Comparison of ENCODE assay signal across 8 cellular contexts in the genomic region with DNA sequence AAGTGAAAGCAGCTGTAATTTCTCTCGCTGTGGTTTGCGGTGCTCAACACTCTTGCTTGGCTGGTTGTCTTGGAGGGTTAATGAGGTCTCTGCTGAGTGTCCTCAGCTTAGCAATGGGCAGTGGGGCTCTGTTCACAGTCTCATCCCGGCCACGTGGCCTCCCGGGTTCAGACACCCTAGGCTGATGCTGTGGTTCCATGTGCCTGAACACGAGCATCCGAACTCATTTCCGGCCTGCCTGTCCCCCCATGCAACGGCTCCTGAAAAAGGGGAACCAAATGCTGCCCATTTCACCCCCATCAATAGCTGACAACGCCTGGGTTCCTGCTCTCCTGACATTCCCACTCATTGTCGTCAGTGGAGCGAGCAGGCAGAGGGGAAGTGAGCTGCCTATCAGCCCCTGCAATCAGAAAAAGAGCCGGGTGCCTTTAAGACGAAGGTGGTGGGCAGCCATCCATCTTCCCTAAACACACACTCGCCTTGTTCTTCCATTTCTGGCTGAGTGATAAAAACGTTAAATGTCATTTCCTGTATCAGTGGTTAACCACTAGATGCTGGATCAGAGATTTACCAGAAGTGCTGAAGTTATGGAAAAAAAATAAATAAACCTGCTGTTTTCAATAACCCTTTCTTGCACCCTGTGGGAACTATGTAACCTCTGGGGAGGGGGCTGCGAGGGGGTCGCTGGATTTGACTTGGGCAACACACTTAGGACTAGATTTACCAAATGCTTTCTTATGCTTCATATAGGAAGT.
DNase-seq lines count a peak whose midpoint lies in the region; ATAC-seq and TF ChIP-seq lines count a peak whose summit lies in the region.

No MANE protein-coding gene starts in this region.

- peak overlapping the region; percentile 14; the same call in 1 of the 2 replicates for H3K4me3 Mint-ChIP-seq in HFFc6
- peak overlapping the region; percentile 66 for H3K4me3 Mint-ChIP-seq in activated T-helper 2 cell treated with anti-CD3 and anti-CD28 coated beads, Interferon-gamma antibody, Interleukin-2, Interleukin-4, amounts not matched to agents 10 μg/mL and 5 μg/mL and 100 μg/mL, durations not matched to agents 14 hours and 24 hours and 36 hours (ENCODE audit: low read depth)
- no peak overlapping the region for H3K4me3 Mint-ChIP-seq in WTC11

- ATAC-seq in left cardiac atrium (peak; percentile 74 to 80), sciatic nerve (peak; percentile 88), WTC11 (no peak)

- peak; percentile 56 for DNase-seq in GM10266 (ENCODE audit: extremely low spot score)
- peak; percentile 22 for DNase-seq in HFFc6
- DNase-seq in NOMO-1 treated with DMSO at 0.1 percent for 48 hours (lab: John Stamatoyannopoulos, UW; ENCODE audit: unreplicated experiment), result peak; percentile 99
- peak; percentile 67 for DNase-seq in activated T-helper 2 cell treated with anti-CD3 and anti-CD28 coated beads, Interferon-gamma antibody, Interleukin-2, Interleukin-4, amounts not matched to agents 10 μg/mL and 5 μg/mL and 100 μg/mL, durations not matched to agents 14 hours and 24 hours and 36 hours (ENCODE audit: low spot score)
- DNase-seq in left cardiac atrium, result peak; percentile 68
- DNase-seq in sciatic nerve (ENCODE audit: low spot score), result peak; percentile 79
- DNase-seq in WTC11 (ENCODE audit: low spot score), result no peak
- DNase-seq in NCI-H2081 (lab: John Stamatoyannopoulos, UW), result no peak

- TF ChIP-seq CTCF in GM10266 (IDR thresholded peaks at IDR 0.05; ENCODE audit: control insufficient read depth, insufficient read depth, low read depth, missing control alignments) (no peak), HFFc6 (IDR thresholded peaks at IDR 0.05) (no peak), WTC11 (IDR thresholded peaks at IDR 0.05) (no peak)

- CTCF ChIA-PET in WTC11 (lab: Charles Lee), result interaction anchor here (0.5 to 3.0 kb wide), 11 partner anchors 7 to 465 kb away, joined by 3 to 40 read pairs (median 4); no protein-coding TSS in a partner anchor

- H3K9me3 Mint-ChIP-seq in HFFc6 (no peaks in the 10 kb centered on the region), WTC11 (peaks cover 5% of the 10 kb centered on the region)
- peaks cover 4% of the 10 kb centered on the region for H3K9me3 Mint-ChIP-seq in activated T-helper 2 cell treated with anti-CD3 and anti-CD28 coated beads, Interferon-gamma antibody, Interleukin-2, Interleukin-4, amounts not matched to agents 10 μg/mL and 5 μg/mL and 100 μg/mL, durations not matched to agents 14 hours and 24 hours and 36 hours

- intact Hi-C loops in activated T-helper 2 cell treated with anti-CD3 and anti-CD28 coated beads, Interferon-gamma antibody, Interleukin-2, Interleukin-4, amounts not matched to agents 10 μg/mL and 5 μg/mL and 100 μg/mL, durations not matched to agents 14 hours and 24 hours and 36 hours (cut with micrococcal nuclease), result loop anchor here (1.0 to 10.0 kb wide), 7 partner anchors 14 to 684 kb away; a partner anchor contains a TSS
- intact Hi-C loops in left cardiac atrium (cut with DNase I), result loop anchor here in 1 of 2 donors (10.0 kb wide), 1 partner anchor 296 kb away; no protein-coding TSS in a partner anchor
- intact Hi-C loops in sciatic nerve (cut with DNase I), result no loop called here

- H3K4me1 Mint-ChIP-seq in HFFc6 (ENCODE audit: low read depth) (peaks cover 48% of the 10 kb centered on the region), WTC11 (peaks cover 49% of the 10 kb centered on the region)
- peaks cover 78% of the 10 kb centered on the region for H3K4me1 Mint-ChIP-seq in activated T-helper 2 cell treated with anti-CD3 and anti-CD28 coated beads, Interferon-gamma antibody, Interleukin-2, Interleukin-4, amounts not matched to agents 10 μg/mL and 5 μg/mL and 100 μg/mL, durations not matched to agents 14 hours and 24 hours and 36 hours (ENCODE audit: low read depth)

- H3K27me3 Mint-ChIP-seq in HFFc6 (ENCODE audit: insufficient read depth) (peaks cover 17% of the 10 kb centered on the region), WTC11 (ENCODE audit: low read depth) (no peaks in the 10 kb centered on the region)
- H3K27me3 Mint-ChIP-seq in activated T-helper 2 cell treated with anti-CD3 and anti-CD28 coated beads, Interferon-gamma antibody, Interleukin-2, Interleukin-4, amounts not matched to agents 10 μg/mL and 5 μg/mL and 100 μg/mL, durations not matched to agents 14 hours and 24 hours and 36 hours (ENCODE audit: low read depth), result no peaks in the 10 kb centered on the region

- H3K36me3 Mint-ChIP-seq in HFFc6 (ENCODE audit: low read depth), result no peaks in the 10 kb centered on the region
- H3K36me3 Mint-ChIP-seq in activated T-helper 2 cell treated with anti-CD3 and anti-CD28 coated beads, Interferon-gamma antibody, Interleukin-2, Interleukin-4, amounts not matched to agents 10 μg/mL and 5 μg/mL and 100 μg/mL, durations not matched to agents 14 hours and 24 hours and 36 hours (ENCODE audit: low read depth), result peaks cover 9% of the 10 kb centered on the region
- H3K36me3 Mint-ChIP-seq in WTC11, result no peaks in the 10 kb centered on the region; the same call in 1 of the 2 replicates

- H3K27ac Mint-ChIP-seq in HFFc6, result no peak overlapping the region
- peak overlapping the region; percentile 96 for H3K27ac Mint-ChIP-seq in activated T-helper 2 cell treated with anti-CD3 and anti-CD28 coated beads, Interferon-gamma antibody, Interleukin-2, Interleukin-4, amounts not matched to agents 10 μg/mL and 5 μg/mL and 100 μg/mL, durations not matched to agents 14 hours and 24 hours and 36 hours
- H3K27ac Mint-ChIP-seq in WTC11, result no peak overlapping the region; the same call in 1 of the 2 replicates

- POLR2A ChIA-PET in WTC11 (lab: Charles Lee), result no interaction called here

TF ChIP-seq in WTC11, 78 proteins besides CTCF, POLR2A, EP300 and RAD21:
- TF ChIP-seq ZNF219 (CRISPR knock-in tag; IDR thresholded peaks at IDR 0.05; ENCODE audit: borderline replicate concordance) (no peak), CREB1 (CRISPR knock-in tag; IDR thresholded peaks at IDR 0.05) (no peak), GABPB1 (CRISPR knock-in tag; IDR thresholded peaks at IDR 0.05) (no peak), GTF2I (CRISPR knock-in tag; conservative IDR thresholded peaks at IDR 0.05) (no peak), NFATC4 (CRISPR knock-in tag; IDR thresholded peaks at IDR 0.05) (no peak), MYBL2 (CRISPR knock-in tag; IDR thresholded peaks at IDR 0.05) (no peak), NR1H2 (CRISPR knock-in tag; IDR thresholded peaks at IDR 0.05) (no peak), EMX1 (CRISPR knock-in tag; IDR thresholded peaks at IDR 0.05) (no peak), ZNF138 (CRISPR knock-in tag; conservative IDR thresholded peaks at IDR 0.05) (no peak)
- TF ChIP-seq, protein P1, sequence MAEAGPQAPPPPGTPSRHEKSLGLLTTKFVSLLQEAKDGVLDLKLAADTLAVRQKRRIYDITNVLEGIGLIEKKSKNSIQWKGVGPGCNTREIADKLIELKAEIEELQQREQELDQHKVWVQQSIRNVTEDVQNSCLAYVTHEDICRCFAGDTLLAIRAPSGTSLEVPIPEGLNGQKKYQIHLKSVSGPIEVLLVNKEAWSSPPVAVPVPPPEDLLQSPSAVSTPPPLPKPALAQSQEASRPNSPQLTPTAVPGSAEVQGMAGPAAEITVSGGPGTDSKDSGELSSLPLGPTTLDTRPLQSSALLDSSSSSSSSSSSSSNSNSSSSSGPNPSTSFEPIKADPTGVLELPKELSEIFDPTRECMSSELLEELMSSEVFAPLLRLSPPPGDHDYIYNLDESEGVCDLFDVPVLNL (CRISPR knock-in tag; IDR thresholded peaks at IDR 0.05; ENCODE audit: borderline replicate concordance, low read depth), result no peak
- TF ChIP-seq, protein P2, sequence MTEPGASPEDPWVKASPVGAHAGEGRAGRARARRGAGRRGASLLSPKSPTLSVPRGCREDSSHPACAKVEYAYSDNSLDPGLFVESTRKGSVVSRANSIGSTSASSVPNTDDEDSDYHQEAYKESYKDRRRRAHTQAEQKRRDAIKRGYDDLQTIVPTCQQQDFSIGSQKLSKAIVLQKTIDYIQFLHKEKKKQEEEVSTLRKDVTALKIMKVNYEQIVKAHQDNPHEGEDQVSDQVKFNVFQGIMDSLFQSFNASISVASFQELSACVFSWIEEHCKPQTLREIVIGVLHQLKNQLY (CRISPR knock-in tag; IDR thresholded peaks at IDR 0.05), result no peak
- TF ChIP-seq, protein P3, sequence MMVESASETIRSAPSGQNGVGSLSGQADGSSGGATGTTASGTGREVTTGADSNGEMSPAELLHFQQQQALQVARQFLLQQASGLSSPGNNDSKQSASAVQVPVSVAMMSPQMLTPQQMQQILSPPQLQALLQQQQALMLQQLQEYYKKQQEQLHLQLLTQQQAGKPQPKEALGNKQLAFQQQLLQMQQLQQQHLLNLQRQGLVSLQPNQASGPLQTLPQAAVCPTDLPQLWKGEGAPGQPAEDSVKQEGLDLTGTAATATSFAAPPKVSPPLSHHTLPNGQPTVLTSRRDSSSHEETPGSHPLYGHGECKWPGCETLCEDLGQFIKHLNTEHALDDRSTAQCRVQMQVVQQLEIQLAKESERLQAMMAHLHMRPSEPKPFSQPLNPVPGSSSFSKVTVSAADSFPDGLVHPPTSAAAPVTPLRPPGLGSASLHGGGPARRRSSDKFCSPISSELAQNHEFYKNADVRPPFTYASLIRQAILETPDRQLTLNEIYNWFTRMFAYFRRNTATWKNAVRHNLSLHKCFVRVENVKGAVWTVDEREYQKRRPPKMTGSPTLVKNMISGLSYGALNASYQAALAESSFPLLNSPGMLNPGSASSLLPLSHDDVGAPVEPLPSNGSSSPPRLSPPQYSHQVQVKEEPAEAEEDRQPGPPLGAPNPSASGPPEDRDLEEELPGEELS (CRISPR knock-in tag; IDR thresholded peaks at IDR 0.05), result no peak
- TF ChIP-seq, protein P4, sequence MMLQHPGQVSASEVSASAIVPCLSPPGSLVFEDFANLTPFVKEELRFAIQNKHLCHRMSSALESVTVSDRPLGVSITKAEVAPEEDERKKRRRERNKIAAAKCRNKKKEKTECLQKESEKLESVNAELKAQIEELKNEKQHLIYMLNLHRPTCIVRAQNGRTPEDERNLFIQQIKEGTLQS (CRISPR knock-in tag; conservative IDR thresholded peaks at IDR 0.05), result no peak

Comparison
In these comparisons a context has a peak if more than half of its experiments do, and no peak if none do; other contexts are left out.
1. DNase-seq: peak in GM10266 (single experiment), HFFc6 (single experiment), NOMO-1 treated with DMSO at 0.1 percent for 48 hours (single experiment), activated T-helper 2 cell treated with anti-CD3 and anti-CD28 coated beads, Interferon-gamma antibody, Interleukin-2, Interleukin-4, amounts not matched to agents 10 μg/mL and 5 μg/mL and 100 μg/mL, durations not matched to agents 14 hours and 24 hours and 36 hours (single experiment), left cardiac atrium (single experiment) and sciatic nerve (single experiment); none in WTC11 (single experiment) and NCI-H2081 (0 of 2).